ENCODE assay signal across 10 cellular contexts in the genomic region with DNA sequence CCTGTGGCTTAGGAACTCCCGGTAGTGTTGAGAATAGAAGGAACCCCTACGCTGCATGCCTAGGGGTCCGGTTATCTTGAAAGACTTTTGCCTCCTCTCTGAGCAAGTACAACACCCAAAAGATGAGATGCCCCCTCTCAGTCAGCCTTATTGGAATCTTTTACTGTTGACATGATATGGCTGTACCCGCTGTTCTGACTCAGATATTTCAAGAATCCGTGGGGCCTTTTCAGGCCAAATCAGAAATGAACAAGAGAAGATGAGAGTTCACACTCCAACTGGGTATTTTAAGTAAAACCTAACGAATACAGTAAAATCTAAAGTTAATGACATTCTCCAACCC.
DNase-seq lines count a peak whose midpoint lies in the region; ATAC-seq and TF ChIP-seq lines count a peak whose summit lies in the region.
"Had no signal": no experiment of that assay in that cellular context is flagged by ENCODE, and none has a peak within 500 bp of the region (broad histone marks: within the 10 kb centered on the region; RNA-seq: fewer than 3 reads in every experiment).

No MANE protein-coding gene starts in this region.

- no peak for TF ChIP-seq CTCF in mesothelial cell of epicardium (IDR thresholded peaks at IDR 0.05; ENCODE audit: unreplicated experiment)

- H3K27ac Mint-ChIP-seq in activated naive CD8-positive, alpha-beta T cell = peak overlapping the region; percentile 61
- no peak overlapping the region for H3K27ac Mint-ChIP-seq in mesothelial cell of epicardium

- H3K27me3 ChIP-seq in BLaER1 = no peaks in the 10 kb centered on the region

- peak overlapping the region; percentile 69 for H3K4me3 ChIP-seq in BLaER1
- H3K4me3 ChIP-seq: thyroid gland had no signal

- H3K27ac ChIP-seq in BLaER1 = peak overlapping the region; percentile 73
- H3K27ac ChIP-seq: thyroid gland had no signal

- peaks cover 15% of the 10 kb centered on the region for H3K4me1 ChIP-seq in BLaER1

- H3K9me3 ChIP-seq in BLaER1 = peaks cover 6% of the 10 kb centered on the region; the same call in 1 of the 2 replicates
- H3K9me3 ChIP-seq: thyroid gland had no signal

- ATAC-seq in GM21515 (IDR thresholded peaks at IDR 0.05; ENCODE audit: unreplicated experiment) = peak; percentile 10

- H3K4me1 Mint-ChIP-seq in activated naive CD8-positive, alpha-beta T cell (ENCODE audit: low read depth) = peaks cover 32% of the 10 kb centered on the region
- peaks cover 9% of the 10 kb centered on the region for H3K4me1 Mint-ChIP-seq in mesothelial cell of epicardium

- peak overlapping the region; percentile 79 for H3K9ac ChIP-seq in BLaER1

- no peaks in the 10 kb centered on the region for H4K20me1 ChIP-seq in BLaER1

- H3K4me3 Mint-ChIP-seq in activated naive CD8-positive, alpha-beta T cell = peak overlapping the region; percentile 86
- peak overlapping the region; percentile 63 for H3K4me3 Mint-ChIP-seq in mesothelial cell of epicardium

- no peaks in the 10 kb centered on the region for H3K36me3 ChIP-seq in BLaER1
- H3K36me3 ChIP-seq: thyroid gland had no signal

- DNase-seq in mesothelial cell of epicardium (ENCODE audit: low spot score in 2 of 2, unreplicated experiment in 2 of 2) = no peak
- DNase-seq in OCI-M1 (lab: John Stamatoyannopoulos, UW) = no peak
- DNase-seq in T1000 (lab: John Stamatoyannopoulos, UW) = no peak
- no peak for DNase-seq in NCI-H82 (lab: John Stamatoyannopoulos, UW)
- no peak for DNase-seq in DMS53 treated with DMSO at 0.1 percent for 48 hours (lab: John Stamatoyannopoulos, UW; ENCODE audit: unreplicated experiment)
- DNase-seq: NCI-H1417, thyroid gland had no signal

- H3K36me3 Mint-ChIP-seq in activated naive CD8-positive, alpha-beta T cell = no peaks in the 10 kb centered on the region
- H3K36me3 Mint-ChIP-seq in mesothelial cell of epicardium = no peaks in the 10 kb centered on the region

- H3K4me2 ChIP-seq in BLaER1 = peak overlapping the region; percentile 96

- no peaks in the 10 kb centered on the region for H3K9me3 Mint-ChIP-seq in activated naive CD8-positive, alpha-beta T cell (ENCODE audit: low read depth)
- H3K9me3 Mint-ChIP-seq in mesothelial cell of epicardium = peaks cover 25% of the 10 kb centered on the region

- H3K27me3 Mint-ChIP-seq in activated naive CD8-positive, alpha-beta T cell = peaks cover 3% of the 10 kb centered on the region
- peaks cover 46% of the 10 kb centered on the region for H3K27me3 Mint-ChIP-seq in mesothelial cell of epicardium (ENCODE audit: low read depth)
